Comparison of ENCODE assay signal across 23 cellular contexts in genomic region chr1:193543259-193543658, GRCh38.
DNase-seq lines count a peak whose midpoint lies in the region; ATAC-seq and TF ChIP-seq lines count a peak whose summit lies in the region.
"Had no signal": no experiment of that assay in that cellular context is flagged by ENCODE, and none has a peak within 500 bp of the region (broad histone marks: within the 10 kb centered on the region; RNA-seq: fewer than 3 reads in every experiment).

No MANE protein-coding gene starts in this region.

- no peaks in the 10 kb centered on the region for H3K27me3 Mint-ChIP-seq in HFFc6 (ENCODE audit: insufficient read depth)
- H3K27me3 Mint-ChIP-seq: activated naive CD8-positive, alpha-beta T cell had no signal

- no peak overlapping the region for H3K4me2 ChIP-seq in hepatocyte
- H3K4me2 ChIP-seq: A549, BLaER1 had no signal

- H3K36me3 Mint-ChIP-seq in HFFc6 (ENCODE audit: low read depth), result no peaks in the 10 kb centered on the region; the same call in 1 of the 2 replicates
- H3K36me3 Mint-ChIP-seq: natural killer cell, WTC11 had no signal

- DNase-seq in BJ (ENCODE audit: low read depth) (peak; percentile 46), HFFc6 (peak; percentile 48), choroid plexus epithelial cell (ENCODE audit: low read depth) (peak; percentile 22), hepatocyte (ENCODE audit: low spot score) (peak; percentile 35), breast epithelium (ENCODE audit: low spot score in 2 of 2) (no peak), DMS 273 treated with DMSO at 0.1 percent for 48 hours (lab: John Stamatoyannopoulos, UW) (no peak), GM10266 (ENCODE audit: extremely low spot score) (no peak)
- DNase-seq: activated CD4-positive, alpha-beta T cell treated with anti-CD3 and anti-CD28 coated beads, Interleukin-2, amount 50 U/mL, for 1 hour; effector CD4-positive, alpha-beta T cell; GDM1; kidney; natural killer cell; NCI-H1048; NCI-H187; retina had no signal

- peak overlapping the region; percentile 77 for H3K27ac ChIP-seq in hepatocyte
- H3K27ac ChIP-seq in breast epithelium, result no peak overlapping the region
- H3K27ac ChIP-seq: A549, BLaER1, suprapubic skin, vagina had no signal

- no peak overlapping the region for H2AFZ ChIP-seq in hepatocyte

- no peaks in the 10 kb centered on the region for H3K79me2 ChIP-seq in hepatocyte

- no peaks in the 10 kb centered on the region for H4K20me1 ChIP-seq in hepatocyte (ENCODE audit: insufficient read depth, poor library complexity, severe bottlenecking)
- H4K20me1 ChIP-seq: BLaER1 had no signal

- TF ChIP-seq POLR2A in breast epithelium (IDR thresholded peaks at IDR 0.05), result no peak

- H3K27ac Mint-ChIP-seq in HFFc6, result peak overlapping the region; percentile 32; the same call in 1 of the 2 replicates

- POLR2A ChIA-PET in BJ (lab: Charles Lee), result no interaction called here

- intact Hi-C loops in breast epithelium (cut with DNase I; ENCODE audit: low total_unique reads), result no loop called here

- H3K27me3 ChIP-seq in BJ (ENCODE audit: control insufficient read depth, insufficient read depth, low read length) (no peaks in the 10 kb centered on the region), hepatocyte (no peaks in the 10 kb centered on the region), breast epithelium (no peaks in the 10 kb centered on the region)
- H3K27me3 ChIP-seq: BLaER1, suprapubic skin, vagina had no signal

- no peak overlapping the region for H3K4me3 ChIP-seq in BJ (ENCODE audit: low read depth, low read length)
- H3K4me3 ChIP-seq in choroid plexus epithelial cell (ENCODE audit: low read depth, low read length), result no peak overlapping the region
- H3K4me3 ChIP-seq in hepatocyte, result no peak overlapping the region
- H3K4me3 ChIP-seq in breast epithelium, result no peak overlapping the region
- H3K4me3 ChIP-seq: A549, BLaER1, suprapubic skin, vagina had no signal

- H3K4me1 Mint-ChIP-seq in HFFc6 (ENCODE audit: low read depth), result peaks cover 20% of the 10 kb centered on the region

- no peak for TF ChIP-seq CTCF in BJ (IDR thresholded peaks at IDR 0.05; ENCODE audit: insufficient read depth, low read depth, low read length)
- TF ChIP-seq CTCF in HFFc6 (IDR thresholded peaks at IDR 0.05), result no peak
- no peak for TF ChIP-seq CTCF in choroid plexus epithelial cell (conservative IDR thresholded peaks at IDR 0.05; ENCODE audit: low read depth, low read length)
- no peak for TF ChIP-seq CTCF in hepatocyte (IDR thresholded peaks at IDR 0.05; ENCODE audit: poor library complexity)
- TF ChIP-seq CTCF in breast epithelium (IDR thresholded peaks at IDR 0.05), result no peak
- no peak for TF ChIP-seq CTCF in GM10266 (IDR thresholded peaks at IDR 0.05; ENCODE audit: control insufficient read depth, insufficient read depth, low read depth, missing control alignments)

- H3K36me3 ChIP-seq in BJ (ENCODE audit: control insufficient read depth, insufficient read depth, low read length) (no peaks in the 10 kb centered on the region), hepatocyte (replicated peaks; ENCODE audit: insufficient read depth, low read depth) (no peaks in the 10 kb centered on the region), breast epithelium (no peaks in the 10 kb centered on the region)
- H3K36me3 ChIP-seq: BLaER1, suprapubic skin, vagina had no signal

- H3K9me2 ChIP-seq in hepatocyte (replicated peaks; ENCODE audit: insufficient read depth), result no peaks in the 10 kb centered on the region

- H3K9me3 Mint-ChIP-seq in HFFc6, result no peaks in the 10 kb centered on the region
- H3K9me3 Mint-ChIP-seq: natural killer cell had no signal

- H3K4me1 ChIP-seq in hepatocyte (ENCODE audit: insufficient read depth) (peaks cover 18% of the 10 kb centered on the region), breast epithelium (no peaks in the 10 kb centered on the region)
- H3K4me1 ChIP-seq: A549, suprapubic skin, vagina had no signal

- ATAC-seq in GM19463 (IDR thresholded peaks at IDR 0.05; ENCODE audit: unreplicated experiment), result no peak
- ATAC-seq: A549, esophagus mucosa, natural killer cell had no signal

- 0 out of 2 replicates have a peak overlapping the region, but pooled peaks have one; percentile 10 for H3K4me3 Mint-ChIP-seq in HFFc6
- H3K4me3 Mint-ChIP-seq: natural killer cell, WTC11 had no signal

- CTCF ChIA-PET in BJ (lab: Yijun Ruan, JAX), result no interaction called here

- 46% methylated on average over 4 of the region's 4 CpGs for WGBS in hepatocyte (ENCODE audit: low lambda C conversion rate, missing lambda C conversion rate)

- no peaks in the 10 kb centered on the region for H3K9me3 ChIP-seq in hepatocyte (ENCODE audit: low read depth)
- no peaks in the 10 kb centered on the region for H3K9me3 ChIP-seq in breast epithelium
- H3K9me3 ChIP-seq: A549, BLaER1, suprapubic skin, vagina had no signal

Comparison
In these comparisons a context has a peak if more than half of its experiments do, and no peak if none do; other contexts are left out.
1. DNase-seq: peak in BJ (single experiment), HFFc6 (single experiment), choroid plexus epithelial cell (single experiment) and hepatocyte (single experiment); none in breast epithelium (0 of 2), DMS 273 treated with DMSO at 0.1 percent for 48 hours (single experiment) and GM10266 (single experiment).